In the genomic region with DNA sequence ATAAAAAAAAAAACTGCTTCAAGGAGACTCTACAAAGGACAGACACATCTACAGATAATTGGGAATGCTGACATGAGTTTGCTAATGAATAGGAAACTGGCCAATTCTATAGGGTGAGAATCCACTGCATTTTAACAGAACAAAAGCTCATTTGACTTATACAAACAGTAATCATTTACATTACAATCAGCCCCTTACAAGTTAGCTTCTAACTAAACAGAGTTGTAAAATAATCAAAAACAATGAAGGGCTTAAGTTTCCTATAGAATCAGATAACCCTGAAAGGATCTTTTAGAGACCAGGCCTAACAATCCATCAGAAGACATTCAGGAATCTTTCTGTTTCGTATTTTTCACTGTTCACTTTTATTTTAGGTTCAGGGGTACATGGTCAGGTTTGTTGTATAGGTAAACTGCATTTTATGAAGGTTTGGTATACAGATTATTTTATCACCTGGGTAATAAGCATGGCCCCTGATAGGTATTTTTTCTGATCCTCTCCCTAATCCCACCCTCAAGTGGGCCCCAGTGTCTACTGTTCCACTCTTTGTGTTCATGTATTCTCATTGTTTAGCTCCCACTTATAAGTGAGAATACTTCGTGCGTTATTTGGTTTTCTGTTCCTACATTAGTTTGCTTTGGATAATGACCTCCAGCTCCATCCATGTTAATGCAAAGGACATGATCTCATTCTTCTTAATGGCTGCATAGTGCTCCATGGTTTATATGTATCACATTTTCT, we compare ENCODE assay signal across 25 cellular contexts.
DNase-seq lines count a peak whose midpoint lies in the region; ATAC-seq, FAIRE-seq and TF ChIP-seq lines count a peak whose summit lies in the region.
"Had no signal": no experiment of that assay in that cellular context is flagged by ENCODE, and none has a peak within 500 bp of the region (broad histone marks: within the 10 kb centered on the region; RNA-seq: fewer than 3 reads in every experiment).

No MANE protein-coding gene starts in this region.

- H4K5ac ChIP-seq in H9 (ENCODE audit: insufficient read length, low read depth, low read length) (no peak overlapping the region), mesendoderm (ENCODE audit: low read length) (no peak overlapping the region)

- H3T11ph ChIP-seq in H9 (ENCODE audit: low read length): no peak overlapping the region

- TF ChIP-seq CTCF in H9 (conservative IDR thresholded peaks at IDR 0.05) (no peak), endothelial cell of umbilical vein (IDR thresholded peaks at IDR 0.05; ENCODE audit: extremely low read depth in 1 of 2, insufficient read depth in 1 of 2, low read depth in 1 of 2, low read length in 2 of 2) (no peak), Peyer's patch (IDR thresholded peaks at IDR 0.05) (no peak)

- no peaks in the 10 kb centered on the region for H3K27me3 Mint-ChIP-seq in H9 (ENCODE audit: low read depth)
- H3K27me3 Mint-ChIP-seq: CD4-positive, CD25-positive, alpha-beta regulatory T cell; IgD-negative memory B cell had no signal

- H3K36me3 ChIP-seq in endothelial cell of umbilical vein (ENCODE audit: control insufficient read depth in 2 of 2, extremely low read depth in 1 of 2, insufficient read depth in 2 of 2, low read length in 2 of 2) (no peaks in the 10 kb centered on the region), mesendoderm (ENCODE audit: control insufficient read depth, insufficient read depth, low read length) (no peaks in the 10 kb centered on the region), Peyer's patch (no peaks in the 10 kb centered on the region)
- H3K36me3 ChIP-seq: BLaER1, SJCRH30 had no signal

- H3K18ac ChIP-seq in H9 (ENCODE audit: insufficient read length, low read depth, low read length) (no peak overlapping the region), mesendoderm (ENCODE audit: low read length) (no peak overlapping the region)

- no peak overlapping the region for H4K91ac ChIP-seq in H9 (ENCODE audit: insufficient read length, low read depth, low read length)

- H3K9me1 ChIP-seq in endothelial cell of umbilical vein (replicated peaks; ENCODE audit: control insufficient read depth, extremely low read depth, insufficient read depth, low read length): no peaks in the 10 kb centered on the region

- H3K4me1 Mint-ChIP-seq in H9: peaks cover 28 to 29% of the 10 kb centered on the region in 2 experiments
- H3K4me1 Mint-ChIP-seq: IgD-negative memory B cell had no signal

- no peak overlapping the region for H4K8ac ChIP-seq in H9 (replicated peaks; ENCODE audit: insufficient read length, low read depth, low read length)
- no peak overlapping the region for H4K8ac ChIP-seq in mesendoderm (ENCODE audit: low read depth, low read length)

- H3K4me2 ChIP-seq in H9 (ENCODE audit: insufficient read depth, insufficient read length, low read length): no peak overlapping the region
- peak overlapping the region; percentile 70 for H3K4me2 ChIP-seq in endothelial cell of umbilical vein (ENCODE audit: insufficient read depth, low read length)
- no peak overlapping the region for H3K4me2 ChIP-seq in mesendoderm (ENCODE audit: low read length)
- H3K4me2 ChIP-seq: BLaER1, KMS-11 had no signal

- H2AFZ ChIP-seq in H9 (ENCODE audit: low read length) (no peak overlapping the region), endothelial cell of umbilical vein (ENCODE audit: low read depth, low read length) (no peak overlapping the region)

- no peak overlapping the region for H2AK5ac ChIP-seq in H9 (ENCODE audit: insufficient read length, low read length)
- no peak overlapping the region for H2AK5ac ChIP-seq in mesendoderm (ENCODE audit: low read length)

- peaks cover 2% of the 10 kb centered on the region; the same call in 1 of the 2 replicates for H3K4me1 ChIP-seq in H9 (ENCODE audit: insufficient read depth, low read length)
- H3K4me1 ChIP-seq in endothelial cell of umbilical vein (ENCODE audit: control insufficient read depth, extremely low read depth, insufficient read depth, low read length): peaks cover 8% of the 10 kb centered on the region
- H3K4me1 ChIP-seq in mesendoderm (ENCODE audit: control insufficient read depth, low read depth, low read length): no peaks in the 10 kb centered on the region
- H3K4me1 ChIP-seq in Peyer's patch: no peaks in the 10 kb centered on the region
- H3K4me1 ChIP-seq: BLaER1, SJCRH30 had no signal

- no TSS peak for BruUV-seq in endothelial cell of umbilical vein (replicated peaks; lab: Mats Ljungman, UMichigan)

- peak overlapping the region; percentile 74 to 97 (median 75); a peak in 5 of 7 replicates for H3K27ac Mint-ChIP-seq in H9
- H3K27ac Mint-ChIP-seq: CD4-positive, CD25-positive, alpha-beta regulatory T cell; IgD-negative memory B cell had no signal

- dilution Hi-C loops in endothelial cell of umbilical vein (cut with MboI; ENCODE audit: extremely low pct_ligation_motif_present, low sequenced_read_pairs): no loop called here

- POLR2A ChIA-PET in endothelial cell of umbilical vein (lab: Charles Lee): no interaction called here

- H2BK12ac ChIP-seq in H9 (ENCODE audit: insufficient read length, low read depth, low read length): no peak overlapping the region

- no peaks in the 10 kb centered on the region for H3K79me2 ChIP-seq in H9 (ENCODE audit: insufficient read depth, low read length)
- no peaks in the 10 kb centered on the region for H3K79me2 ChIP-seq in endothelial cell of umbilical vein (ENCODE audit: control insufficient read depth, insufficient read depth, low read length)
- no peaks in the 10 kb centered on the region for H3K79me2 ChIP-seq in mesendoderm (ENCODE audit: control insufficient read depth, insufficient read depth, low read length)

- no peak overlapping the region for H2BK120ac ChIP-seq in H9 (ENCODE audit: low read depth, low read length, poor library complexity, severe bottlenecking)
- H2BK120ac ChIP-seq in mesendoderm (ENCODE audit: low read depth, low read length): no peak overlapping the region

- H3K14ac ChIP-seq in H9 (ENCODE audit: insufficient read depth, low read length): no peak overlapping the region

- H2BK5ac ChIP-seq in H9 (ENCODE audit: insufficient read length, low read length) (no peak overlapping the region), mesendoderm (ENCODE audit: low read length) (no peak overlapping the region)

- H3K23me2 ChIP-seq in H9 (ENCODE audit: insufficient read length, low read depth, low read length, poor library complexity, severe bottlenecking): no peaks in the 10 kb centered on the region

- WGBS in H9 (ENCODE audit: extremely low coverage, insufficient read length, low lambda C conversion rate): no CpG with 5 or more reads among the region's 3 CpGs
- no CpG with 5 or more reads among the region's 3 CpGs for WGBS in mesendoderm (ENCODE audit: extremely low coverage, insufficient coverage, low lambda C conversion rate)

- TF ChIP-seq POLR2A in endothelial cell of umbilical vein (IDR thresholded peaks at IDR 0.05; ENCODE audit: low read depth, low read length): no peak
- no peak for TF ChIP-seq POLR2A in Peyer's patch (IDR thresholded peaks at IDR 0.05)

- no peak overlapping the region for H2BK20ac ChIP-seq in H9 (ENCODE audit: low read depth, low read length, poor library complexity, severe bottlenecking)

- H3K56ac ChIP-seq in H9 (ENCODE audit: insufficient read length, low read depth, low read length) (no peak overlapping the region), mesendoderm (ENCODE audit: low read length) (no peak overlapping the region)

- CTCF ChIA-PET in endothelial cell of umbilical vein (lab: Charles Lee): interaction anchor here (0.8 to 1.2 kb wide), 3 partner anchors 13 to 302 kb away, joined by 3 to 4 read pairs (median 3); no protein-coding TSS in a partner anchor

- ATAC-seq in GM18858 (IDR thresholded peaks at IDR 0.05; ENCODE audit: unreplicated experiment) (no peak), GM19035 (IDR thresholded peaks at IDR 0.05; ENCODE audit: unreplicated experiment) (no peak)
- ATAC-seq: PC-3, Right ventricle myocardium inferior, SK-N-SH treated with all-trans-retinoic acid at 6 μM for 48 hours had no signal

- intact Hi-C loops in endothelial cell of umbilical vein (cut with micrococcal nuclease): no loop called here

- no peak for FAIRE-seq in endothelial cell of umbilical vein (lab: Jason Lieb, UNC)
- FAIRE-seq: A204.1, GM18507, HTR-8/SVneo had no signal

- H3K9ac ChIP-seq in H9 (ENCODE audit: extremely low read depth, insufficient read length, low read length) (no peak overlapping the region), endothelial cell of umbilical vein (replicated peaks; ENCODE audit: extremely low read depth, insufficient read depth, low read length) (no peak overlapping the region), mesendoderm (ENCODE audit: low read length) (no peak overlapping the region)
- H3K9ac ChIP-seq: BLaER1, KMS-11 had no signal

- H3K27ac ChIP-seq in H9 (ENCODE audit: insufficient read length, low read depth, low read length) (no peak overlapping the region), endothelial cell of umbilical vein (ENCODE audit: insufficient read depth, low read depth, low read length) (peak overlapping the region; percentile 37), mesendoderm (ENCODE audit: low read depth, low read length) (no peak overlapping the region), Peyer's patch (no peak overlapping the region)
- H3K27ac ChIP-seq: BLaER1, KMS-11, SJCRH30 had no signal

- no peak for DNase-seq in H9
- DNase-seq in NCI-H748 (lab: John Stamatoyannopoulos, UW; ENCODE audit: unreplicated experiment): peak; percentile 66
- DNase-seq in endothelial cell of umbilical vein (ENCODE audit: low read depth, low spot score): no peak
- DNase-seq in mesendoderm: peak; percentile 23
- DNase-seq in hepatic stellate cell (ENCODE audit: low spot score): no peak
- DNase-seq in Peyer's patch: no peak
- DNase-seq: CD4-positive, CD25-positive, alpha-beta regulatory T cell; DMS153; MM.1S; NCI-H1694; NCI-H2029 treated with DMSO at 0.1 percent for 48 hours; NCI-H2227 treated with DMSO at 0.1 percent for 48 hours; NCI-H774; PC-3; SJCRH30 had no signal

- H3K4me3 ChIP-seq in endothelial cell of umbilical vein (replicated peaks in 1 of 3; ENCODE audit: insufficient read depth in 1 of 3, low read depth in 1 of 3, low read length in 3 of 3) (no peak overlapping the region), mesendoderm (ENCODE audit: low read length) (no peak overlapping the region), Peyer's patch (no peak overlapping the region)
- H3K4me3 ChIP-seq: BLaER1, SJCRH30 had no signal

- H3K4me3 Mint-ChIP-seq in H9: no peak overlapping the region
- H3K4me3 Mint-ChIP-seq: IgD-negative memory B cell had no signal

- H3K36me3 Mint-ChIP-seq in H9 (ENCODE audit: insufficient read depth in 1 of 3, low read depth in 3 of 3): peaks cover 8 to 19% (median 9%) of the 10 kb centered on the region in 3 experiments

- H3K79me1 ChIP-seq in H9 (ENCODE audit: insufficient read depth, low read depth, low read length, poor library complexity, severe bottlenecking) (no peaks in the 10 kb centered on the region), mesendoderm (ENCODE audit: low read length) (no peaks in the 10 kb centered on the region)

- H3K4ac ChIP-seq in H9 (ENCODE audit: low read depth, low read length) (no peak overlapping the region), mesendoderm (ENCODE audit: low read depth, low read length) (no peak overlapping the region)

- no peak overlapping the region for H3K23ac ChIP-seq in H9 (ENCODE audit: insufficient read length, low read depth, low read length)
- H3K23ac ChIP-seq in mesendoderm (ENCODE audit: low read length): no peak overlapping the region

- peaks cover 16 to 25% of the 10 kb centered on the region in 2 experiments for H3K9me3 Mint-ChIP-seq in H9

- H3K27me3 ChIP-seq in H9 (ENCODE audit: insufficient read depth, low read length) (no peaks in the 10 kb centered on the region), endothelial cell of umbilical vein (ENCODE audit: control insufficient read depth in 2 of 2, insufficient read depth in 2 of 2, low read length in 2 of 2) (no peaks in the 10 kb centered on the region), mesendoderm (ENCODE audit: insufficient read depth, low read length, poor library complexity) (no peaks in the 10 kb centered on the region), Peyer's patch (no peaks in the 10 kb centered on the region)
- H3K27me3 ChIP-seq: BLaER1, SJCRH30 had no signal

- no peaks in the 10 kb centered on the region for H3K9me3 ChIP-seq in H9 (ENCODE audit: control insufficient read depth, low read depth, low read length)
- H3K9me3 ChIP-seq in endothelial cell of umbilical vein (replicated peaks; ENCODE audit: control insufficient read depth, insufficient read depth, low read length): no peaks in the 10 kb centered on the region
- no peaks in the 10 kb centered on the region for H3K9me3 ChIP-seq in Peyer's patch
- H3K9me3 ChIP-seq: BLaER1, SJCRH30 had no signal

- H2BK15ac ChIP-seq in H9 (ENCODE audit: low read depth, low read length) (no peak overlapping the region), mesendoderm (replicated peaks; ENCODE audit: low read depth) (no peak overlapping the region)

- no peaks in the 10 kb centered on the region for H4K20me1 ChIP-seq in H9 (ENCODE audit: control insufficient read depth, insufficient read depth, insufficient read length)
- no peaks in the 10 kb centered on the region for H4K20me1 ChIP-seq in endothelial cell of umbilical vein (replicated peaks; ENCODE audit: control insufficient read depth, extremely low read depth, insufficient read depth, low read length)
- H4K20me1 ChIP-seq: BLaER1 had no signal

Comparison
In these comparisons a context has a peak if more than half of its experiments do, and no peak if none do; other contexts are left out.
1. DNase-seq: peak in NCI-H748 (single experiment) and mesendoderm (single experiment); none in H9 (single experiment), endothelial cell of umbilical vein (single experiment), hepatic stellate cell (single experiment) and Peyer's patch (0 of 3).